Comparison of ENCODE assay signal across 1 cellular context in the genomic region with DNA sequence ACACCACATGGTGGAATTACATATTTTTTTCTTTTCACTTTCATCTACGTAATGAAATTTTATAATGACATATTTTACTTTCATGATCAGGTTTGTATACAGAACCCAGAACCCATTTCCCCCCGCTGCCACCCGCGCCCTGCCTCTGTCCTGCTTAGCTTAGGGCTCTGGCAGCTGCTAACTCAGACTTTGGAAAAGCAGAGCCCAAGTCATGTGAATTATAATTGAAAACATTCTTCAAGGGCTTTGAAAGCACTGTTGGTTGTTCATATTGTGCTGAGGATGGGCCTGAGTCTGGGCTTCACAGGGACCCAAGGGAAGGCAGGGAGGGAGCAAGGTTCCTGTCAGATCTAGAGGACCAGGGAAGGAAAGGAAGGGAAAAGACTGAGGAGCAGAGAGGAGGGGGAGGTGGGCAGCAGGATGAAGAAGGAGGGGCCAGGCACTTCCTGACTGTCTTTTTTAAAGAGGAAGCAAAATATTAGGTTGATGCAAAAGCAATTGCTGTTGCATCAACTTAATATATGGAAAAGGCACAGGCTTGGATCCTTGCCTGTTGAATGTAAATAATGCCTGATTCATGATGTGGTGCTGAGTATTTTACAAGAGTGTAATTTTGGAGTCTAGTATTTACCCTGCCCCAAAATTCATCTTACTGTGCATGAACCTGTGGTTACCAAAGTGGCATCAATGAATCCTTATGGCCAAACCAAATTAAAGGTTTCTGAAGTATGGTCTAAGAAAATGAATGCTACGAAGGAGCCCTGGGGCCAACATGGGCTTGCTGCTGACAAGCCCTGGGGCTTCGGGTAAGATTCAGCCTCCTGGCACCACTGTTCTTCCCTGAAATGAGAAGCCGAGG.
TF ChIP-seq lines count a peak whose summit lies in the region.

No MANE protein-coding gene starts in this region.

TF ChIP-seq in SK-N-SH, 30 proteins besides CTCF, POLR2A, EP300 and RAD21 (continued from another document):
- TF ChIP-seq TCF12 (IDR thresholded peaks at IDR 0.05): peak; percentile 34; the same call in 1 of the 2 replicates
- TF ChIP-seq MXI1 (IDR thresholded peaks at IDR 0.05; ENCODE audit: low read depth, low read length): peak; percentile 65
- TF ChIP-seq GATA2 (CRISPR knock-in tag; IDR thresholded peaks at IDR 0.05): peak; percentile 37; the same call in 1 of the 2 replicates
- TF ChIP-seq SMC3 (IDR thresholded peaks at IDR 0.05; ENCODE audit: low read depth, low read length): no peak
- TF ChIP-seq FOXJ3 (CRISPR knock-in tag; IDR thresholded peaks at IDR 0.05): peak; percentile 74
